18 cellular contexts compared by ENCODE assay signal in the genomic region with DNA sequence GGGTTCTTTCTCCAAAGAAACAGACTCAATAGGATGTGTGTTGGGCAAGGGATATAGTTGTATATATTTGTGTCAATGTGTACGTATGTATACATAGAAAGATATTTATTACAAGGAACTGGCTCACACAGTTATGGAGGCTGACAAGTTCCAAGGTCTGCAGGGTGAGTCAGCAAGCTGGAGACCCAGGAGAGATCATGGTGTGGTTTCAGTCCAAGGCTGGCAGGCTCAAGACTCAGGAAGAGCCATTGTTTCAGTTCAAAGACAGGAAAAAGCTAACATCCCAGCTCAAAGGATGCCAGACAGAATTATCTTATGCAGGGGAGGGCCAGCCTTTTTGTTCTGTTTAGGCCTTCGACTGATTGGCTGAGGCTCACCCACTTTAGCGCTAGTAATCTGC.
A peak's percentile ranks its signal among the peaks of the same experiment; 100 is the strongest.
DNase-seq lines count a peak whose midpoint lies in the region; ATAC-seq and FAIRE-seq lines count a peak whose summit lies in the region.
"Had no signal": no experiment of that assay in that cellular context is flagged by ENCODE, and none has a peak within 500 bp of the region (broad histone marks: within the 10 kb centered on the region; RNA-seq: fewer than 3 reads in every experiment).

No MANE protein-coding gene starts in this region.

- H3K4me1 Mint-ChIP-seq in activated T-cell treated with anti-CD3 and anti-CD28 coated beads, Interleukin-2, amount 50 U/mL, for 72 hours (ENCODE audit: low read depth): no peaks in the 10 kb centered on the region
- no peaks in the 10 kb centered on the region for H3K4me1 Mint-ChIP-seq in activated naive CD8-positive, alpha-beta T cell treated with anti-CD3 and anti-CD28 coated beads, Interleukin-2, amount 50 U/mL, for 24 hours

- no peaks in the 10 kb centered on the region for H3K36me3 ChIP-seq in small intestine (ENCODE audit: control insufficient read depth in 2 of 2, insufficient read depth in 2 of 2, low read length in 2 of 2)

- no peaks in the 10 kb centered on the region for H3K36me3 Mint-ChIP-seq in activated T-cell treated with anti-CD3 and anti-CD28 coated beads, Interleukin-2, amount 50 U/mL, for 72 hours (ENCODE audit: insufficient read depth in 2 of 2)
- H3K36me3 Mint-ChIP-seq in activated naive CD8-positive, alpha-beta T cell treated with anti-CD3 and anti-CD28 coated beads, Interleukin-2, amount 50 U/mL, for 24 hours (ENCODE audit: low read depth): no peaks in the 10 kb centered on the region

- H3K4me3 ChIP-seq in small intestine (ENCODE audit: low read depth in 1 of 2, low read length in 2 of 2): no peak overlapping the region
- H3K4me3 ChIP-seq: K562 had no signal

- H3K27me3 ChIP-seq in small intestine (ENCODE audit: control insufficient read depth in 2 of 2, insufficient read depth in 2 of 2, low read length in 2 of 2): no peaks in the 10 kb centered on the region

- ATAC-seq in activated T-cell treated with anti-CD3 and anti-CD28 coated beads, Interleukin-2, amount 50 U/mL, for 72 hours (replicated peaks in 1 of 2): no peak
- peak; percentile 66 for ATAC-seq in left colon
- no peak for ATAC-seq in GM21360 (IDR thresholded peaks at IDR 0.05; ENCODE audit: unreplicated experiment)
- no peak for ATAC-seq in activated naive CD8-positive, alpha-beta T cell treated with anti-CD3 and anti-CD28 coated beads, Interleukin-2, amount 50 U/mL, for 24 hours
- ATAC-seq: K562 had no signal

- H3K27ac ChIP-seq in small intestine (ENCODE audit: low read depth in 1 of 2, low read length in 1 of 2): no peak overlapping the region
- H3K27ac ChIP-seq: C4-2B, HL-60 had no signal

- H3K27ac Mint-ChIP-seq in activated T-cell treated with anti-CD3 and anti-CD28 coated beads, Interleukin-2, amount 50 U/mL, for 72 hours: peak overlapping the region; percentile 12
- H3K27ac Mint-ChIP-seq in activated naive CD8-positive, alpha-beta T cell treated with anti-CD3 and anti-CD28 coated beads, Interleukin-2, amount 50 U/mL, for 24 hours: no peak overlapping the region
- H3K27ac Mint-ChIP-seq: H9 had no signal

- intact Hi-C loops in left colon (cut with DNase I, micrococcal nuclease): no loop called here

- no peaks in the 10 kb centered on the region for H3K9me3 Mint-ChIP-seq in activated T-cell treated with anti-CD3 and anti-CD28 coated beads, Interleukin-2, amount 50 U/mL, for 72 hours
- no peaks in the 10 kb centered on the region for H3K9me3 Mint-ChIP-seq in activated naive CD8-positive, alpha-beta T cell treated with anti-CD3 and anti-CD28 coated beads, Interleukin-2, amount 50 U/mL, for 24 hours
- H3K9me3 Mint-ChIP-seq: H9 had no signal

- H3K4me3 Mint-ChIP-seq in activated T-cell treated with anti-CD3 and anti-CD28 coated beads, Interleukin-2, amount 50 U/mL, for 72 hours: no peak overlapping the region
- no peak overlapping the region for H3K4me3 Mint-ChIP-seq in activated naive CD8-positive, alpha-beta T cell treated with anti-CD3 and anti-CD28 coated beads, Interleukin-2, amount 50 U/mL, for 24 hours
- H3K4me3 Mint-ChIP-seq: H9 had no signal

- H3K9me3 ChIP-seq in small intestine (ENCODE audit: control insufficient read depth, low read depth): no peaks in the 10 kb centered on the region

- no peaks in the 10 kb centered on the region for H3K4me1 ChIP-seq in small intestine (ENCODE audit: control insufficient read depth in 2 of 2, insufficient read depth in 1 of 2, low read depth in 1 of 2, low read length in 1 of 2)

- FAIRE-seq in small intestine (lab: Jason Lieb, UNC): no peak
- FAIRE-seq: K562 had no signal

- DNase-seq in activated T-cell treated with anti-CD3 and anti-CD28 coated beads, Interleukin-2, amount 50 U/mL, for 72 hours: no peak
- DNase-seq in activated T-cell treated with anti-CD3 and anti-CD28 coated beads, Interleukin-2, amount 50 U/mL, for 48 hours: no peak
- DNase-seq in MV-4-11 (lab: John Stamatoyannopoulos, UW) (peak; percentile 6), left colon (no peak), small intestine (peak; percentile 28), DMS53 treated with DMSO at 0.1 percent for 48 hours (lab: John Stamatoyannopoulos, UW; ENCODE audit: unreplicated experiment) (no peak)
- no peak for DNase-seq in activated naive CD8-positive, alpha-beta T cell treated with anti-CD3 and anti-CD28 coated beads, Interleukin-2, amount 50 U/mL, for 24 hours
- DNase-seq: 8988T, H9, NCI-H1105, NCI-H1694, NCI-H2107, NCI-H2227 treated with DMSO at 0.1 percent for 48 hours, NCI-H524 had no signal

- no peaks in the 10 kb centered on the region for H3K27me3 Mint-ChIP-seq in activated T-cell treated with anti-CD3 and anti-CD28 coated beads, Interleukin-2, amount 50 U/mL, for 72 hours (ENCODE audit: low read depth)
- no peaks in the 10 kb centered on the region for H3K27me3 Mint-ChIP-seq in activated naive CD8-positive, alpha-beta T cell treated with anti-CD3 and anti-CD28 coated beads, Interleukin-2, amount 50 U/mL, for 24 hours

- WGBS in small intestine, 3 donors: 83 to 87% (median 86%) methylated on average over 3 of the region's 3 CpGs

Comparison
In these comparisons a context has a peak if more than half of its experiments do, and no peak if none do; other contexts are left out.
1. DNase-seq: peak in MV-4-11 (single experiment) and small intestine (single experiment); none in activated T-cell treated with anti-CD3 and anti-CD28 coated beads, Interleukin-2, amount 50 U/mL, for 72 hours (0 of 2), activated T-cell treated with anti-CD3 and anti-CD28 coated beads, Interleukin-2, amount 50 U/mL, for 48 hours (0 of 2), left colon (0 of 2), DMS53 treated with DMSO at 0.1 percent for 48 hours (single experiment) and activated naive CD8-positive, alpha-beta T cell treated with anti-CD3 and anti-CD28 coated beads, Interleukin-2, amount 50 U/mL, for 24 hours (single experiment).